9 cellular contexts compared by ENCODE assay signal in the genomic region with DNA sequence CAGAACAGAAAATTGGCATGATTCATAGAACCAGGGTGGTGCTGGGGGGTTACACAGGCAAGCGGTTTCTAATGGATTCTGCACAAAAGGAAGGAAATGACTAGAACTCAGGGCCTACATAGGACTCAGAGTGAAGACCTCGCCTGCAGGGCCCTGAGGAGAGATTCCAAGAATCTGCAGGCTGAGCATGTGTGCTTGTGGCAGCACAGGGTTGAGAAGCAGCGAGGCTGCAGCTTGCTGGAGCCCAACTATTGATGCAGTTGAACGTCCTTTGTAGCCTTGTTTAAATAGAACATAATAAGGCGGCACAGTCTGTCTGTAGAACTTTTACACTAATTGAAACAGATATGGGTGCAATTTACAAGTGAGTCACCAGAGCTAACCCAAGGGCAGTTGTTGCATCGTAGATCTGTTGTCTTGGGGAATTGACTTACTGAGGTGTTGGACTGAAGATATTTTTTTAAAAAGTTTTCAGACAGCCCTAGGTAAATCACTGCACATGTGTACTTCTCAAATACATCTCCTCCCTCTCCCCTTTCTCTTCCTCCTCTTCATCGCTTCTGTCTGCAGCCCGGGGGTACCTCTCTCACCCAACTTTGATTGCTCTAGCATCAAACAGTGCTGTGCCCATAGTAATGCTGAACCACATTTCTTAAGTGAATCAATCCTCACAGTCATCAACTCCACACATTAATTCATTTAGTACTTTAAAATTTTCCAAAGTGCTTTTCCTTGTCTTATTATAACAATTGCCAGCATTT. TPM values are rescaled to one million over a fixed set of nuclear protein-coding genes. Genes with fewer than 3 reads are reported as not detected.
DNase-seq lines count a peak whose midpoint lies in the region; ATAC-seq, FAIRE-seq and TF ChIP-seq lines count a peak whose summit lies in the region.
"Had no signal": no experiment of that assay in that cellular context is flagged by ENCODE, and none has a peak within 500 bp of the region (broad histone marks: within the 10 kb centered on the region; RNA-seq: fewer than 3 reads in every experiment).

No MANE protein-coding gene starts in this region.

- no peaks in the 10 kb centered on the region for H3K79me2 ChIP-seq in HCT116 (ENCODE audit: insufficient read depth, low read length)

- peak overlapping the region; percentile 70 for H2AFZ ChIP-seq in HCT116 (ENCODE audit: low read depth, low read length, poor library complexity, severe bottlenecking)

- H3K27me3 Mint-ChIP-seq in activated T-cell treated with anti-CD3 and anti-CD28 coated beads, Interleukin-2, amount 50 U/mL, for 72 hours (ENCODE audit: low read depth) = no peaks in the 10 kb centered on the region

- ATAC-seq in A549 (peak; percentile 65 to 74), HCT116 (peak; percentile 57), GM21619 (IDR thresholded peaks at IDR 0.05; ENCODE audit: unreplicated experiment) (no peak)
- ATAC-seq in activated T-cell treated with anti-CD3 and anti-CD28 coated beads, Interleukin-2, amount 50 U/mL, for 72 hours (replicated peaks in 1 of 2) = peak; percentile 61 to 63

- H4K20me1 ChIP-seq in HCT116 (ENCODE audit: insufficient read depth) = no peaks in the 10 kb centered on the region

- no peak for FAIRE-seq in A549 (lab: Jason Lieb, UNC)

- peaks cover 89% of the 10 kb centered on the region for H3K4me1 Mint-ChIP-seq in activated T-cell treated with anti-CD3 and anti-CD28 coated beads, Interleukin-2, amount 50 U/mL, for 72 hours (ENCODE audit: low read depth)
- H3K4me1 Mint-ChIP-seq: nephron had no signal

- peak overlapping the region; percentile 99 for H3K27ac Mint-ChIP-seq in activated T-cell treated with anti-CD3 and anti-CD28 coated beads, Interleukin-2, amount 50 U/mL, for 72 hours
- H3K27ac Mint-ChIP-seq: nephron had no signal

- H3K9me2 ChIP-seq in HCT116 (ENCODE audit: insufficient read depth) = no peaks in the 10 kb centered on the region

- peak overlapping the region; percentile 89 to 92 for H3K27ac ChIP-seq in A549
- H3K27ac ChIP-seq in HCT116 (ENCODE audit: low read depth, low read length) = peak overlapping the region; percentile 71

- H3K9me3 ChIP-seq in A549 (no peaks in the 10 kb centered on the region), HCT116 (ENCODE audit: control insufficient read depth in 1 of 2, insufficient read depth in 1 of 2, low read depth in 1 of 2, low read length in 2 of 2) (no peaks in the 10 kb centered on the region)

- no peaks in the 10 kb centered on the region for H3K27me3 ChIP-seq in HCT116 (ENCODE audit: insufficient read depth, low read length)

- intact Hi-C loops in HCT116 (cut with micrococcal nuclease) = loop anchor here (1.0 to 5.0 kb wide), 2 partner anchors 29 to 198 kb away; a partner anchor contains a TSS

- TF ChIP-seq POLR2A in A549 (IDR thresholded peaks at IDR 0.05; ENCODE audit: low read length) (no peak), HCT116 (IDR thresholded peaks at IDR 0.05; ENCODE audit: borderline replicate concordance, extremely low read depth, insufficient read depth, insufficient read length) (no peak)

- peak overlapping the region; percentile 70 for H3K4me2 ChIP-seq in A549
- H3K4me2 ChIP-seq in HCT116 (ENCODE audit: low read length) = peak overlapping the region; percentile 72

- 4% methylated on average over 8 of the region's 8 CpGs for WGBS in A549 (ENCODE audit: missing lambda C conversion rate)

- no peak for TF ChIP-seq RAD21 in A549 (conservative IDR thresholded peaks at IDR 0.05 in 1 of 2, IDR thresholded peaks at IDR 0.05 in 1 of 2)
- no peak for TF ChIP-seq RAD21 in HCT116 (IDR thresholded peaks at IDR 0.05; ENCODE audit: low read depth)

- RAD21 ChIA-PET in HCT116 (lab: Charles Lee; ENCODE audit: low non-redundant PET in 1 of 2, low total read pairs in 2 of 2, uncharacterized antibody in 2 of 2, unreplicated experiment in 2 of 2) = no interaction called here

- no TSS peak for BruUV-seq in HCT116 (replicated peaks; lab: Mats Ljungman, UMichigan)

- CTCF ChIA-PET in A549 (lab: Yijun Ruan, JAX) (interaction anchor here (0.9 kb wide), 1 partner anchor 53 kb away, joined by 3 read pairs; no protein-coding TSS in a partner anchor), HCT116 (lab: Charles Lee) (no interaction called here)

- DNase-seq in A549 (ENCODE audit: low read depth in 1 of 2, low spot score in 1 of 2) = peak in 1 of 2 experiments; percentile 76
- DNase-seq in HCT116 (ENCODE audit: low read depth, low spot score) = peak; percentile 71
- DNase-seq in activated T-cell treated with anti-CD3 and anti-CD28 coated beads, Interleukin-2, amount 50 U/mL, for 72 hours = peak in 1 of 2 donors; percentile 51
- DNase-seq in islet precursor cell = peak; percentile 92
- no peak for DNase-seq in NCI-H226
- no peak for DNase-seq in NCI-H1417 treated with DMSO at 0.1 percent for 48 hours (lab: John Stamatoyannopoulos, UW)
- no peak for DNase-seq in mesenteric fat pad (ENCODE audit: low spot score)

- POLR2A ChIA-PET in A549 (lab: Yijun Ruan, JAX) = interaction anchor here (1.5 kb wide), 1 partner anchor 199 kb away, joined by 4 read pairs; a partner anchor contains a TSS
- POLR2A ChIA-PET in HCT116 (lab: Charles Lee) = interaction anchor here (1.2 kb wide), 1 partner anchor 15 kb away, joined by 3 read pairs; no protein-coding TSS in a partner anchor

- no peak for TF ChIP-seq CTCF in A549 (IDR thresholded peaks at IDR 0.05)
- no peak for TF ChIP-seq CTCF in HCT116 (IDR thresholded peaks at IDR 0.05 in 2 of 3, conservative IDR thresholded peaks at IDR 0.05 in 1 of 3; ENCODE audit: borderline replicate concordance in 1 of 3, insufficient read depth in 1 of 3, low read depth in 2 of 3, low read length in 2 of 3)

- H3K9ac ChIP-seq in HCT116 (ENCODE audit: low read length) = peak overlapping the region; percentile 51

- H3K4me3 ChIP-seq in A549 = no peak overlapping the region
- H3K4me3 ChIP-seq in HCT116 (replicated peaks in 1 of 2; ENCODE audit: low read depth in 1 of 2, low read length in 2 of 2) = peak overlapping the region in 1 of 2 experiments; percentile 37; a peak in 2 of 4 replicates

- no peaks in the 10 kb centered on the region for H3K36me3 ChIP-seq in HCT116 (ENCODE audit: control insufficient read depth in 1 of 2, insufficient read depth in 2 of 2, low read length in 2 of 2)

- peaks cover 0 to 3% of the 10 kb centered on the region in 2 donors for H3K9me3 Mint-ChIP-seq in activated T-cell treated with anti-CD3 and anti-CD28 coated beads, Interleukin-2, amount 50 U/mL, for 72 hours
- H3K9me3 Mint-ChIP-seq: nephron had no signal

- peak overlapping the region; percentile 61 to 82 for H3K4me3 Mint-ChIP-seq in activated T-cell treated with anti-CD3 and anti-CD28 coated beads, Interleukin-2, amount 50 U/mL, for 72 hours
- H3K4me3 Mint-ChIP-seq: nephron had no signal

- no peak for TF ChIP-seq EP300 in A549 (IDR thresholded peaks at IDR 0.05)

- H3K36me3 Mint-ChIP-seq in activated T-cell treated with anti-CD3 and anti-CD28 coated beads, Interleukin-2, amount 50 U/mL, for 72 hours (ENCODE audit: insufficient read depth in 2 of 2) = peaks cover 0 to 1% of the 10 kb centered on the region in 2 donors

- peaks cover 60% of the 10 kb centered on the region for H3K4me1 ChIP-seq in A549
- H3K4me1 ChIP-seq in HCT116 (ENCODE audit: control insufficient read depth in 1 of 2, insufficient read depth in 2 of 2, low read length in 2 of 2) = peaks cover 34 to 84% of the 10 kb centered on the region in 2 experiments

TF ChIP-seq in A549, 52 proteins besides CTCF, POLR2A, EP300 and RAD21:
- TF ChIP-seq, protein P1, sequence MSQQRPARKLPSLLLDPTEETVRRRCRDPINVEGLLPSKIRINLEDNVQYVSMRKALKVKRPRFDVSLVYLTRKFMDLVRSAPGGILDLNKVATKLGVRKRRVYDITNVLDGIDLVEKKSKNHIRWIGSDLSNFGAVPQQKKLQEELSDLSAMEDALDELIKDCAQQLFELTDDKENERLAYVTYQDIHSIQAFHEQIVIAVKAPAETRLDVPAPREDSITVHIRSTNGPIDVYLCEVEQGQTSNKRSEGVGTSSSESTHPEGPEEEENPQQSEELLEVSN (IDR thresholded peaks at IDR 0.05; ENCODE audit: borderline replicate concordance, low read depth) = 0 out of 2 replicates have a peak, but pooled peaks have one; percentile 24
- TF ChIP-seq, protein P2, sequence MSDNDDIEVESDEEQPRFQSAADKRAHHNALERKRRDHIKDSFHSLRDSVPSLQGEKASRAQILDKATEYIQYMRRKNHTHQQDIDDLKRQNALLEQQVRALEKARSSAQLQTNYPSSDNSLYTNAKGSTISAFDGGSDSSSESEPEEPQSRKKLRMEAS (IDR thresholded peaks at IDR 0.05) = peak; percentile 60; the same call in 1 of the 2 replicates
- TF ChIP-seq SMC3 (IDR thresholded peaks at IDR 0.05) (no peak), CEBPB (IDR thresholded peaks at IDR 0.05) (0 out of 4 replicates have a peak, but pooled peaks of 1 of the 2 experiments have one; percentile 22)

TF ChIP-seq in HCT116, 20 proteins besides CTCF, POLR2A, EP300 and RAD21 (continues in another document):
- TF ChIP-seq TCF7L2 (IDR thresholded peaks at IDR 0.05; ENCODE audit: borderline replicate concordance, extremely low read depth, insufficient read depth, insufficient read length) = peak; percentile 35
- TF ChIP-seq SP1 (IDR thresholded peaks at IDR 0.05; ENCODE audit: low read depth) = 0 out of 2 replicates have a peak, but pooled peaks have one; percentile 38
- peak; percentile 31; the same call in 1 of the 2 replicates for TF ChIP-seq FOSL1 (IDR thresholded peaks at IDR 0.05; ENCODE audit: low read depth)
- TF ChIP-seq, protein P2 (IDR thresholded peaks at IDR 0.05) = peak; percentile 30
- TF ChIP-seq YY1 (IDR thresholded peaks at IDR 0.05; ENCODE audit: extremely low read depth, insufficient replicate concordance, low read depth, low read length) = no peak
- 0 out of 2 replicates have a peak, but pooled peaks have one; percentile 28 for TF ChIP-seq ZFX (IDR thresholded peaks at IDR 0.05)
- TF ChIP-seq EZH2phosphoT487 (IDR thresholded peaks at IDR 0.05; ENCODE audit: borderline replicate concordance) = no peak
- TF ChIP-seq CBX3 (IDR thresholded peaks at IDR 0.05; ENCODE audit: low read depth) = no peak; the same call in 1 of the 2 replicates
- TF ChIP-seq ELF1 (IDR thresholded peaks at IDR 0.05; ENCODE audit: borderline replicate concordance, low read depth) = no peak

RNA-seq across cellular contexts. Expression of a gene that starts 58.3 kb away (rescaled TPM):
- polyA plus RNA-seq in A549 (2011; rRNA removed) = 0.26 and 0.33 TPM in 2 replicates
- 0.06 and 0.11 TPM in 2 replicates for polyA plus RNA-seq in A549 (2012; cell fraction: cytosol; rRNA removed)
- 0.17 and 0.34 TPM in 2 replicates for polyA plus RNA-seq in A549 (2012; cell fraction: nucleus; rRNA removed)
- 0.07 to 0.08 TPM in 2 of 3 replicates, not detected in the other for polyA plus RNA-seq in A549 (2017; fragmentation: RNase III; extraction: RNeasy Plus Mini Kit Qiagen cat#74134 plus additional on column Dnase treatment)
- 0.33 and 0.39 TPM in 2 replicates for polyA minus RNA-seq in A549 (2011; rRNA and poly(A)+ RNA removed)
- total RNA-seq in HCT116 (2021; ENCODE audit: unreplicated experiment) = 0.74 TPM
- 0.01 and 0.03 TPM in 2 replicates for polyA plus RNA-seq in HCT116 (2012)
- 100 to 1,000 TPM; 150 to 182 TPM for total RNA-seq in activated T-cell treated with anti-CD3 and anti-CD28 coated beads, Interleukin-2, amount 50 U/mL, for 72 hours
- 3.9 TPM for total RNA-seq in mesenteric fat pad

Comparison
In these comparisons a context has a peak if more than half of its experiments do, and no peak if none do; other contexts are left out.
1. DNase-seq: peak in HCT116 (single experiment) and islet precursor cell (single experiment); none in NCI-H226 (single experiment), NCI-H1417 treated with DMSO at 0.1 percent for 48 hours (single experiment) and mesenteric fat pad (single experiment).
2. RNA of a gene that starts 58.3 kb away (total RNA-seq): 150 to 182 TPM in activated T-cell treated with anti-CD3 and anti-CD28 coated beads, Interleukin-2, amount 50 U/mL, for 72 hours; 3.9 TPM in mesenteric fat pad (single experiment) and 0.74 TPM in HCT116 (single experiment); every median in the first group is over 10 times any median in the second.